ENCODE assay signal across 8 cellular contexts in genomic region chr15:41585140-41586047, GRCh38. TPM values are rescaled to one million over a fixed set of nuclear protein-coding genes. Genes with fewer than 3 reads are reported as not detected.
DNase-seq lines count a peak whose midpoint lies in the region; ATAC-seq and TF ChIP-seq lines count a peak whose summit lies in the region.

No MANE protein-coding gene starts in this region.

- intact Hi-C loops in heart left ventricle (cut with DNase I): loop anchor here in 1 of 10 donors (1.0 kb wide), 1 partner anchor 27 kb away; no protein-coding TSS in a partner anchor
- intact Hi-C loops in aorta (cut with DNase I): no loop called here

- H3K9me3 Mint-ChIP-seq in CD8-positive, alpha-beta memory T cell: no peaks in the 10 kb centered on the region
- H3K9me3 Mint-ChIP-seq in activated naive CD4-positive, alpha-beta T cell treated with anti-CD3 and anti-CD28 coated beads, Interleukin-2, amount 50 U/mL, for 72 hours: no peaks in the 10 kb centered on the region

- peak overlapping the region; percentile 77 for H2AFZ ChIP-seq in parathyroid adenoma

- H3K27ac ChIP-seq in CD8-positive, alpha-beta memory T cell (ENCODE audit: low read depth, low read length): no peak overlapping the region
- H3K27ac ChIP-seq in heart left ventricle (peak overlapping the region in 10 of 12 donors; percentile 8 to 77 (median 42)), parathyroid adenoma (no peak overlapping the region), aorta (ENCODE audit: low read depth in 1 of 2, low read length in 2 of 2) (no peak overlapping the region)

- peak in 4 of 5 donors; percentile 11 to 53 (median 24) for DNase-seq in CD8-positive, alpha-beta memory T cell
- DNase-seq in NOMO-1 treated with DMSO at 0.1 percent for 48 hours (lab: John Stamatoyannopoulos, UW; ENCODE audit: unreplicated experiment) (peak; percentile 40), heart left ventricle (peak in 4 of 5 donors; percentile 43 to 64 (median 50)), aorta (peak; percentile 72 to 84), epidermal melanocyte (ENCODE audit: insufficient read length, low spot score) (no peak)
- DNase-seq in activated naive CD4-positive, alpha-beta T cell treated with anti-CD3 and anti-CD28 coated beads, Interleukin-2, amount 50 U/mL, for 72 hours (ENCODE audit: low spot score in 2 of 2): peak in 1 of 2 donors; percentile 36

- H3K36me3 ChIP-seq in CD8-positive, alpha-beta memory T cell (ENCODE audit: insufficient read depth, low read length): no peaks in the 10 kb centered on the region
- H3K36me3 ChIP-seq in heart left ventricle (no peaks in the 10 kb centered on the region), parathyroid adenoma (ENCODE audit: control insufficient read depth, insufficient read depth, low read length) (no peaks in the 10 kb centered on the region), aorta (ENCODE audit: control insufficient read depth in 1 of 2, insufficient read depth in 2 of 2, low read length in 1 of 2) (no peaks in the 10 kb centered on the region)

- H3K27ac Mint-ChIP-seq in CD8-positive, alpha-beta memory T cell: peak overlapping the region in 1 of 8 donors; percentile 27
- H3K27ac Mint-ChIP-seq in activated naive CD4-positive, alpha-beta T cell treated with anti-CD3 and anti-CD28 coated beads, Interleukin-2, amount 50 U/mL, for 72 hours: no peak overlapping the region

- POLR2A ChIA-PET in CD8-positive, alpha-beta memory T cell (lab: Charles Lee): interaction anchor here (0.6 to 1.1 kb wide), 2 partner anchors 41 to 467 kb away, joined by 3 to 6 read pairs; partner anchors contain the start of gene RPAP1

- no peak overlapping the region for H3K9ac ChIP-seq in parathyroid adenoma

- no peaks in the 10 kb centered on the region for H3K4me1 ChIP-seq in CD8-positive, alpha-beta memory T cell (ENCODE audit: insufficient read depth, low read length)
- H3K4me1 ChIP-seq in heart left ventricle (peaks cover 0 to 12% (median 6%) of the 10 kb centered on the region in 12 donors), parathyroid adenoma (no peaks in the 10 kb centered on the region), aorta (ENCODE audit: control insufficient read depth in 1 of 2, insufficient read depth in 2 of 2, low read length in 2 of 2) (no peaks in the 10 kb centered on the region)

- peak overlapping the region; percentile 65 for H3K4me2 ChIP-seq in parathyroid adenoma (ENCODE audit: low read length)

- H3K4me1 Mint-ChIP-seq in CD8-positive, alpha-beta memory T cell: peaks cover 8 to 9% (median 9%) of the 10 kb centered on the region in 3 donors

- H3K36me3 Mint-ChIP-seq in CD8-positive, alpha-beta memory T cell: no peaks in the 10 kb centered on the region
- no peaks in the 10 kb centered on the region for H3K36me3 Mint-ChIP-seq in activated naive CD4-positive, alpha-beta T cell treated with anti-CD3 and anti-CD28 coated beads, Interleukin-2, amount 50 U/mL, for 72 hours

- WGBS in heart left ventricle, 4 donors: 4 to 17% (median 5%) methylated on average over 26 to 78 of the region's 78 CpGs
- WGBS in aorta, 2 donors: 3% methylated on average over 75 to 78 of the region's 78 CpGs

- H3K4me3 Mint-ChIP-seq in CD8-positive, alpha-beta memory T cell: peak overlapping the region; percentile 33 to 88 (median 80)

- H3K27me3 Mint-ChIP-seq in CD8-positive, alpha-beta memory T cell: peaks cover 25 to 46% of the 10 kb centered on the region in 2 donors

- H3K4me3 ChIP-seq in CD8-positive, alpha-beta memory T cell (ENCODE audit: low read length): peak overlapping the region; percentile 37
- peak overlapping the region; percentile 22 to 71 (median 56) for H3K4me3 ChIP-seq in heart left ventricle
- H3K4me3 ChIP-seq in parathyroid adenoma (ENCODE audit: low read depth, low read length): no peak overlapping the region
- peak overlapping the region; percentile 39 to 54 for H3K4me3 ChIP-seq in aorta (ENCODE audit: low read length in 2 of 2)

- no peak for TF ChIP-seq POLR2A in heart left ventricle (IDR thresholded peaks at IDR 0.05)

- no peaks in the 10 kb centered on the region for H3K9me3 ChIP-seq in CD8-positive, alpha-beta memory T cell (ENCODE audit: low read length)
- H3K9me3 ChIP-seq in heart left ventricle: no peaks in the 10 kb centered on the region
- no peaks in the 10 kb centered on the region for H3K9me3 ChIP-seq in parathyroid adenoma (ENCODE audit: control insufficient read depth, low read length)
- no peaks in the 10 kb centered on the region for H3K9me3 ChIP-seq in aorta (ENCODE audit: control insufficient read depth, low read length)

- peak; percentile 70 to 84 for ATAC-seq in activated naive CD4-positive, alpha-beta T cell treated with anti-CD3 and anti-CD28 coated beads, Interleukin-2, amount 50 U/mL, for 72 hours
- ATAC-seq in heart left ventricle (peak; percentile 64 to 90 (median 84)), aorta (ENCODE audit: low FRiP score) (peak; percentile 70), GM18868 (IDR thresholded peaks at IDR 0.05; ENCODE audit: unreplicated experiment) (no peak)

- H3K27me3 ChIP-seq in CD8-positive, alpha-beta memory T cell (ENCODE audit: insufficient read depth, low read length, poor library complexity, severe bottlenecking): no peaks in the 10 kb centered on the region
- peaks cover 0 to 8% (median 0%) of the 10 kb centered on the region in 9 donors for H3K27me3 ChIP-seq in heart left ventricle
- no peaks in the 10 kb centered on the region for H3K27me3 ChIP-seq in parathyroid adenoma (ENCODE audit: control insufficient read depth, insufficient read depth, low read length)
- H3K27me3 ChIP-seq in aorta (ENCODE audit: control insufficient read depth in 1 of 2, insufficient read depth in 2 of 2, low read length in 1 of 2): no peaks in the 10 kb centered on the region

- CTCF ChIA-PET in CD8-positive, alpha-beta memory T cell (lab: Charles Lee): interaction anchor here (0.9 to 1.6 kb wide), 4 partner anchors 8 to 111 kb away, joined by 3 to 5 read pairs (median 4); no protein-coding TSS in a partner anchor

- H3K79me2 ChIP-seq in parathyroid adenoma: no peaks in the 10 kb centered on the region

- TF ChIP-seq CTCF in heart left ventricle (IDR thresholded peaks at IDR 0.05): peak in 10 of 12 donors; percentile 15 to 54 (median 41)
- peak; percentile 20 for TF ChIP-seq CTCF in parathyroid adenoma (IDR thresholded peaks at IDR 0.05)

RNA-seq across cellular contexts. Expression of gene TYRO3, which starts 26.4 kb away (rescaled TPM):
- 1 to 10 TPM; 2.0 to 2.6 TPM for total RNA-seq in CD8-positive, alpha-beta memory T cell
- polyA plus RNA-seq in CD8-positive, alpha-beta memory T cell: 0.46 TPM
- 1 to 10 TPM; 1.7 to 2.9 TPM for total RNA-seq in activated naive CD4-positive, alpha-beta T cell treated with anti-CD3 and anti-CD28 coated beads, Interleukin-2, amount 50 U/mL, for 72 hours
- total RNA-seq in heart left ventricle (10 to 100 TPM in 3 of 9 donors, 1 to 10 TPM in 6; 2.5 to 15.4 (median 3.7) TPM), aorta (1 to 10 TPM; 6.0 to 9.8 TPM)
- polyA plus RNA-seq in heart left ventricle (10 to 100 TPM in 1 of 2 donors, 1 to 10 TPM in 1; 2.6 to 13.7 TPM), aorta (1 to 10 TPM; 3.4 to 4.5 TPM)

RNA-seq across cellular contexts. Expression of gene RPAP1, which starts 41.3 kb away (rescaled TPM):
- total RNA-seq in CD8-positive, alpha-beta memory T cell: 10 to 100 TPM; 64.6 to 69.3 TPM
- 20.7 TPM for polyA plus RNA-seq in CD8-positive, alpha-beta memory T cell
- 10 to 100 TPM; 47.8 to 66.3 TPM for total RNA-seq in activated naive CD4-positive, alpha-beta T cell treated with anti-CD3 and anti-CD28 coated beads, Interleukin-2, amount 50 U/mL, for 72 hours
- total RNA-seq in heart left ventricle (10 to 100 TPM; 13.7 to 32.5 (median 23.7) TPM), aorta (10 to 100 TPM; 19.9 to 27.5 TPM)
- polyA plus RNA-seq in heart left ventricle (10 to 100 TPM; 13.4 to 15.4 TPM), aorta (1 to 10 TPM; 7.5 to 8.6 TPM)

Comparison
In these comparisons a context has a peak if more than half of its experiments do, and no peak if none do; other contexts are left out.
1. H3K27ac ChIP-seq: peak in heart left ventricle (10 of 12); none in CD8-positive, alpha-beta memory T cell (single experiment), parathyroid adenoma (single experiment) and aorta (0 of 2).